19 cellular contexts compared by ENCODE assay signal in genomic region chr12:93565760-93566159, GRCh38.
"Had no signal": no experiment of that assay in that cellular context is flagged by ENCODE, and none has a peak within 500 bp of the region (broad histone marks: within the 10 kb centered on the region; RNA-seq: fewer than 3 reads in every experiment).

No MANE protein-coding gene starts in this region.

- H3K27me3 Mint-ChIP-seq: naive thymus-derived CD4-positive, alpha-beta T cell had no signal

- H2AFZ ChIP-seq: hepatocyte had no signal

- H3K27me3 ChIP-seq: dorsolateral prefrontal cortex, esophagus muscularis mucosa, foreskin keratinocyte, gastroesophageal sphincter, hepatocyte had no signal

- H3K36me3 Mint-ChIP-seq: memory B cell had no signal

- DNase-seq: dermis blood vessel endothelial cell; dorsolateral prefrontal cortex; effector CD4-positive, alpha-beta T cell; effector memory CD4-positive, alpha-beta T cell; foreskin keratinocyte; heart left ventricle; hypothalamus; left cardiac atrium; left lung; left ventricle myocardium superior; lower lobe of right lung; mesendoderm; midbrain; naive thymus-derived CD4-positive, alpha-beta T cell had no signal

- H3K4me3 ChIP-seq: coronary artery, dorsolateral prefrontal cortex, esophagus muscularis mucosa, gastroesophageal sphincter, heart left ventricle, hepatocyte, left lung, lower lobe of right lung had no signal

- H3K4me3 Mint-ChIP-seq: memory B cell had no signal

- H3K27ac Mint-ChIP-seq: memory B cell had no signal

- H3K4me2 ChIP-seq: hepatocyte had no signal

- H3K79me2 ChIP-seq: hepatocyte had no signal

- H3K27ac ChIP-seq: coronary artery, dorsolateral prefrontal cortex, esophagus muscularis mucosa, foreskin keratinocyte, gastroesophageal sphincter, heart left ventricle, hepatocyte, left lung, lower lobe of right lung had no signal

- H3K36me3 ChIP-seq: left lung, lower lobe of right lung had no signal

- H3K9me3 ChIP-seq: gastroesophageal sphincter, lower lobe of right lung had no signal

- H3K4me1 ChIP-seq: foreskin keratinocyte, lower lobe of right lung had no signal

- ATAC-seq: foreskin keratinocyte; gastroesophageal sphincter; heart left ventricle; left cardiac atrium; left lung; left ventricle myocardium superior; lower lobe of right lung; naive thymus-derived CD4-positive, alpha-beta T cell had no signal
